Comparison of ENCODE assay signal across 1 cellular context in the genomic region with DNA sequence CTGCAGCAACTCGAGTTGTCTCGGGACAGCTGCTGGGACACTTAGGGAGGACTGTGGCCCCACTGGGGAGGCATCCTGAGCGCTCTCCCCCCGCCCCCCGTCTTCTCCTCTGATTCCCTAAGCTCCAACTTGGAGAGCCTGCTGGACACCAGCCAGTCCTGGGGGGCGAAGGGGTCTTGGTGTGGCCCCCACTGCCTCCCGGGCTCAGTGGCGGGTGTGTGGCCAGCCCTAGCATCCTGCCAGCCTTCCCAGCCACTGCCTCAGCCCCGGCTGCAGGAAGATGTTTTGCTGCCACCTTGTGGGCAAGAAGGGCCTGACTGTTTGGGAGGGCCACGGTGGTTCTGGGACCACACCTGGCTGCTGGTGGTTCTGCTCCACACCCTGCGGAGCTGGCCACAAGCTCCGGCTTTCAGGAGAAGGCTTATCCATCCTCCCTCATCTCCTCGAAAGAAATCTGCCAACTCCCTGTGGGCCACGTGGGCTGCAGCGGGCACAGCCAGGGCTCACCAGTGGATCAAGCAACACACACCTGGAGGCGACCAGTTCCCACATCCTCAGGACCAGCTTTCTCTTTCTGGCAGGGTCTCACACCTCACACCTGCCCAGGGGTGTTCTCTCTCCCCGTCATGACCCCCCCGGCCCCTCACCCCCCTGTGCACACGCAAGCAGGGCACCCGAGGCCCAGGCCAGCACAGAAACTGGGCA.
TF ChIP-seq lines count a peak whose summit lies in the region.

No MANE protein-coding gene starts in this region.

TF ChIP-seq in K562, 482 proteins besides CTCF, POLR2A, EP300 and RAD21 (continued from another document and continues in another):
- TF ChIP-seq, protein P1, sequence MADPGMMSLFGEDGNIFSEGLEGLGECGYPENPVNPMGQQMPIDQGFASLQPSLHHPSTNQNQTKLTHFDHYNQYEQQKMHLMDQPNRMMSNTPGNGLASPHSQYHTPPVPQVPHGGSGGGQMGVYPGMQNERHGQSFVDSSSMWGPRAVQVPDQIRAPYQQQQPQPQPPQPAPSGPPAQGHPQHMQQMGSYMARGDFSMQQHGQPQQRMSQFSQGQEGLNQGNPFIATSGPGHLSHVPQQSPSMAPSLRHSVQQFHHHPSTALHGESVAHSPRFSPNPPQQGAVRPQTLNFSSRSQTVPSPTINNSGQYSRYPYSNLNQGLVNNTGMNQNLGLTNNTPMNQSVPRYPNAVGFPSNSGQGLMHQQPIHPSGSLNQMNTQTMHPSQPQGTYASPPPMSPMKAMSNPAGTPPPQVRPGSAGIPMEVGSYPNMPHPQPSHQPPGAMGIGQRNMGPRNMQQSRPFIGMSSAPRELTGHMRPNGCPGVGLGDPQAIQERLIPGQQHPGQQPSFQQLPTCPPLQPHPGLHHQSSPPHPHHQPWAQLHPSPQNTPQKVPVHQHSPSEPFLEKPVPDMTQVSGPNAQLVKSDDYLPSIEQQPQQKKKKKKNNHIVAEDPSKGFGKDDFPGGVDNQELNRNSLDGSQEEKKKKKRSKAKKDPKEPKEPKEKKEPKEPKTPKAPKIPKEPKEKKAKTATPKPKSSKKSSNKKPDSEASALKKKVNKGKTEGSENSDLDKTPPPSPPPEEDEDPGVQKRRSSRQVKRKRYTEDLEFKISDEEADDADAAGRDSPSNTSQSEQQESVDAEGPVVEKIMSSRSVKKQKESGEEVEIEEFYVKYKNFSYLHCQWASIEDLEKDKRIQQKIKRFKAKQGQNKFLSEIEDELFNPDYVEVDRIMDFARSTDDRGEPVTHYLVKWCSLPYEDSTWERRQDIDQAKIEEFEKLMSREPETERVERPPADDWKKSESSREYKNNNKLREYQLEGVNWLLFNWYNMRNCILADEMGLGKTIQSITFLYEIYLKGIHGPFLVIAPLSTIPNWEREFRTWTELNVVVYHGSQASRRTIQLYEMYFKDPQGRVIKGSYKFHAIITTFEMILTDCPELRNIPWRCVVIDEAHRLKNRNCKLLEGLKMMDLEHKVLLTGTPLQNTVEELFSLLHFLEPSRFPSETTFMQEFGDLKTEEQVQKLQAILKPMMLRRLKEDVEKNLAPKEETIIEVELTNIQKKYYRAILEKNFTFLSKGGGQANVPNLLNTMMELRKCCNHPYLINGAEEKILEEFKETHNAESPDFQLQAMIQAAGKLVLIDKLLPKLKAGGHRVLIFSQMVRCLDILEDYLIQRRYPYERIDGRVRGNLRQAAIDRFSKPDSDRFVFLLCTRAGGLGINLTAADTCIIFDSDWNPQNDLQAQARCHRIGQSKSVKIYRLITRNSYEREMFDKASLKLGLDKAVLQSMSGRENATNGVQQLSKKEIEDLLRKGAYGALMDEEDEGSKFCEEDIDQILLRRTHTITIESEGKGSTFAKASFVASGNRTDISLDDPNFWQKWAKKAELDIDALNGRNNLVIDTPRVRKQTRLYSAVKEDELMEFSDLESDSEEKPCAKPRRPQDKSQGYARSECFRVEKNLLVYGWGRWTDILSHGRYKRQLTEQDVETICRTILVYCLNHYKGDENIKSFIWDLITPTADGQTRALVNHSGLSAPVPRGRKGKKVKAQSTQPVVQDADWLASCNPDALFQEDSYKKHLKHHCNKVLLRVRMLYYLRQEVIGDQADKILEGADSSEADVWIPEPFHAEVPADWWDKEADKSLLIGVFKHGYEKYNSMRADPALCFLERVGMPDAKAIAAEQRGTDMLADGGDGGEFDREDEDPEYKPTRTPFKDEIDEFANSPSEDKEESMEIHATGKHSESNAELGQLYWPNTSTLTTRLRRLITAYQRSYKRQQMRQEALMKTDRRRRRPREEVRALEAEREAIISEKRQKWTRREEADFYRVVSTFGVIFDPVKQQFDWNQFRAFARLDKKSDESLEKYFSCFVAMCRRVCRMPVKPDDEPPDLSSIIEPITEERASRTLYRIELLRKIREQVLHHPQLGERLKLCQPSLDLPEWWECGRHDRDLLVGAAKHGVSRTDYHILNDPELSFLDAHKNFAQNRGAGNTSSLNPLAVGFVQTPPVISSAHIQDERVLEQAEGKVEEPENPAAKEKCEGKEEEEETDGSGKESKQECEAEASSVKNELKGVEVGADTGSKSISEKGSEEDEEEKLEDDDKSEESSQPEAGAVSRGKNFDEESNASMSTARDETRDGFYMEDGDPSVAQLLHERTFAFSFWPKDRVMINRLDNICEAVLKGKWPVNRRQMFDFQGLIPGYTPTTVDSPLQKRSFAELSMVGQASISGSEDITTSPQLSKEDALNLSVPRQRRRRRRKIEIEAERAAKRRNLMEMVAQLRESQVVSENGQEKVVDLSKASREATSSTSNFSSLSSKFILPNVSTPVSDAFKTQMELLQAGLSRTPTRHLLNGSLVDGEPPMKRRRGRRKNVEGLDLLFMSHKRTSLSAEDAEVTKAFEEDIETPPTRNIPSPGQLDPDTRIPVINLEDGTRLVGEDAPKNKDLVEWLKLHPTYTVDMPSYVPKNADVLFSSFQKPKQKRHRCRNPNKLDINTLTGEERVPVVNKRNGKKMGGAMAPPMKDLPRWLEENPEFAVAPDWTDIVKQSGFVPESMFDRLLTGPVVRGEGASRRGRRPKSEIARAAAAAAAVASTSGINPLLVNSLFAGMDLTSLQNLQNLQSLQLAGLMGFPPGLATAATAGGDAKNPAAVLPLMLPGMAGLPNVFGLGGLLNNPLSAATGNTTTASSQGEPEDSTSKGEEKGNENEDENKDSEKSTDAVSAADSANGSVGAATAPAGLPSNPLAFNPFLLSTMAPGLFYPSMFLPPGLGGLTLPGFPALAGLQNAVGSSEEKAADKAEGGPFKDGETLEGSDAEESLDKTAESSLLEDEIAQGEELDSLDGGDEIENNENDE (IDR thresholded peaks at IDR 0.05; ENCODE audit: low read depth, low read length): no peak
- TF ChIP-seq RFX1 (IDR thresholded peaks at IDR 0.05) (no peak), HNRNPH1 (optimal IDR thresholded peaks at IDR 0.05; ENCODE audit: low read depth, low read length) (no peak), ZNF263 (CRISPR knock-in tag; IDR thresholded peaks at IDR 0.05; ENCODE audit: borderline replicate concordance) (peak; percentile 78), PTTG1 (tag; IDR thresholded peaks at IDR 0.05; ENCODE audit: low read depth) (no peak), ZKSCAN1 (IDR thresholded peaks at IDR 0.05; ENCODE audit: low read depth, low read length) (no peak), RBM39 (optimal IDR thresholded peaks at IDR 0.05; ENCODE audit: low read depth, low read length) (peak; percentile 9), RNF2 (IDR thresholded peaks at IDR 0.05) (no peak), NEUROD1 (IDR thresholded peaks at IDR 0.05; ENCODE audit: borderline replicate concordance, low read depth, low read length, partially characterized antibody) (peak; percentile 27), ESRRB (CRISPR knock-in tag; IDR thresholded peaks at IDR 0.05; ENCODE audit: borderline replicate concordance) (no peak), STAG1 (CRISPR knock-in tag; IDR thresholded peaks at IDR 0.05; ENCODE audit: borderline replicate concordance) (peak; percentile 85; the same call in 1 of the 2 replicates), SMC3 (conservative IDR thresholded peaks at IDR 0.05; ENCODE audit: insufficient read depth, low read depth, low read length) (peak; percentile 96), MTA3 (IDR thresholded peaks at IDR 0.05; ENCODE audit: borderline replicate concordance) (no peak; the same call in 1 of the 2 replicates), JUNB (CRISPR knock-in tag; conservative IDR thresholded peaks at IDR 0.05) (no peak), CCAR2 (IDR thresholded peaks at IDR 0.05; ENCODE audit: low read depth, low read length) (no peak), MYC (IDR thresholded peaks at IDR 0.05; ENCODE audit: low read depth, low read length) (peak; percentile 33; the same call in 1 of the 2 replicates), MYC (CRISPR knock-in tag; IDR thresholded peaks at IDR 0.05; ENCODE audit: borderline replicate concordance, low read depth) (no peak), HMG20B (CRISPR knock-in tag; IDR thresholded peaks at IDR 0.05) (no peak), PHB (CRISPR knock-in tag; IDR thresholded peaks at IDR 0.05) (no peak), NFRKB (IDR thresholded peaks at IDR 0.05; ENCODE audit: low read depth) (no peak), SREBF2 (CRISPR knock-in tag; IDR thresholded peaks at IDR 0.05) (no peak), POLR2B (IDR thresholded peaks at IDR 0.05; ENCODE audit: low read depth, partially characterized antibody) (no peak), HMGN3 (IDR thresholded peaks at IDR 0.05; ENCODE audit: borderline replicate concordance, extremely low read depth, insufficient read length, low read depth, low read length) (no peak), BRF1 (IDR thresholded peaks at IDR 0.05; ENCODE audit: borderline replicate concordance, extremely low read depth, insufficient read length) (no peak), ATF7 (IDR thresholded peaks at IDR 0.05) (peak; percentile 35; the same call in 1 of the 2 replicates), SMAD1 (IDR thresholded peaks at IDR 0.05; ENCODE audit: low read depth, low read length, partially characterized antibody) (peak; percentile 48), FOSL1 (tag; conservative IDR thresholded peaks at IDR 0.05) (no peak), CTBP1 (IDR thresholded peaks at IDR 0.05; ENCODE audit: borderline replicate concordance) (peak; percentile 84), ZBTB7A (IDR thresholded peaks at IDR 0.05; ENCODE audit: borderline replicate concordance, control insufficient read depth, low read depth, low read length) (peak; percentile 72; the same call in 1 of the 2 replicates), TCF7L2 (IDR thresholded peaks at IDR 0.05; ENCODE audit: low read depth, low read length) (no peak), SIN3B (IDR thresholded peaks at IDR 0.05; ENCODE audit: low read depth) (no peak), CBX3 (IDR thresholded peaks at IDR 0.05; ENCODE audit: borderline replicate concordance in 1 of 2, low read length in 2 of 2) (no peak), POLR2H (tag; IDR thresholded peaks at IDR 0.05; ENCODE audit: low read depth) (no peak), PTRF (tag; IDR thresholded peaks at IDR 0.05) (no peak), HDAC6 (IDR thresholded peaks at IDR 0.05; ENCODE audit: low read depth, low read length) (no peak), KDM2B (CRISPR knock-in tag; IDR thresholded peaks at IDR 0.05) (no peak), MED1 (CRISPR knock-in tag; IDR thresholded peaks at IDR 0.05; ENCODE audit: borderline replicate concordance) (no peak), ESRRA (IDR thresholded peaks at IDR 0.05; ENCODE audit: borderline replicate concordance, low read depth) (0 out of 2 replicates have a peak, but pooled peaks have one; percentile 11), ZNF274 (IDR thresholded peaks at IDR 0.05; ENCODE audit: borderline replicate concordance, low read depth, low read length) (no peak), ZNF444 (CRISPR knock-in tag; IDR thresholded peaks at IDR 0.05) (no peak), ZNF644 (tag; IDR thresholded peaks at IDR 0.05; ENCODE audit: low read depth) (no peak), ZNF561 (CRISPR knock-in tag; conservative IDR thresholded peaks at IDR 0.05) (no peak), MYNN (IDR thresholded peaks at IDR 0.05) (peak; percentile 61), MYNN (CRISPR knock-in tag; IDR thresholded peaks at IDR 0.05) (no peak), ZFX (CRISPR knock-in tag; IDR thresholded peaks at IDR 0.05) (no peak), BCL6 (CRISPR knock-in tag; IDR thresholded peaks at IDR 0.05) (no peak), HDAC3 (IDR thresholded peaks at IDR 0.05; ENCODE audit: borderline replicate concordance, partially characterized antibody) (no peak), MAZ (CRISPR knock-in tag; conservative IDR thresholded peaks at IDR 0.05 in 1 of 2, IDR thresholded peaks at IDR 0.05 in 1 of 2) (peak; percentile 64 to 79), TAF1 (IDR thresholded peaks at IDR 0.05; ENCODE audit: control insufficient read depth, extremely low read depth, insufficient read depth, low read length, severe bottlenecking) (no peak), CHCHD3 (CRISPR knock-in tag; IDR thresholded peaks at IDR 0.05) (no peak), ADNP (tag; IDR thresholded peaks at IDR 0.05) (no peak), DMBX1 (CRISPR knock-in tag; IDR thresholded peaks at IDR 0.05; ENCODE audit: borderline replicate concordance) (no peak), CAMTA2 (CRISPR knock-in tag; conservative IDR thresholded peaks at IDR 0.05) (no peak), ZNF408 (CRISPR knock-in tag; IDR thresholded peaks at IDR 0.05; ENCODE audit: low read depth) (no peak), TRIM24 (IDR thresholded peaks at IDR 0.05) (no peak), STAT5A (IDR thresholded peaks at IDR 0.05; ENCODE audit: borderline replicate concordance, low read length) (no peak), TOE1 (IDR thresholded peaks at IDR 0.05; ENCODE audit: borderline replicate concordance) (0 out of 2 replicates have a peak, but pooled peaks have one; percentile 22), TOE1 (CRISPR knock-in tag; IDR thresholded peaks at IDR 0.05; ENCODE audit: borderline replicate concordance, low read depth) (no peak), SAP30 (IDR thresholded peaks at IDR 0.05; ENCODE audit: borderline replicate concordance, insufficient read depth, low read depth, low read length, poor library complexity, severe bottlenecking) (no peak), MCM2 (IDR thresholded peaks at IDR 0.05; ENCODE audit: low read depth) (no peak), SRSF7 (optimal IDR thresholded peaks at IDR 0.05; ENCODE audit: low read depth, low read length) (no peak)
- TF ChIP-seq, protein P2, sequence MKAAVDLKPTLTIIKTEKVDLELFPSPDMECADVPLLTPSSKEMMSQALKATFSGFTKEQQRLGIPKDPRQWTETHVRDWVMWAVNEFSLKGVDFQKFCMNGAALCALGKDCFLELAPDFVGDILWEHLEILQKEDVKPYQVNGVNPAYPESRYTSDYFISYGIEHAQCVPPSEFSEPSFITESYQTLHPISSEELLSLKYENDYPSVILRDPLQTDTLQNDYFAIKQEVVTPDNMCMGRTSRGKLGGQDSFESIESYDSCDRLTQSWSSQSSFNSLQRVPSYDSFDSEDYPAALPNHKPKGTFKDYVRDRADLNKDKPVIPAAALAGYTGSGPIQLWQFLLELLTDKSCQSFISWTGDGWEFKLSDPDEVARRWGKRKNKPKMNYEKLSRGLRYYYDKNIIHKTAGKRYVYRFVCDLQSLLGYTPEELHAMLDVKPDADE (conservative IDR thresholded peaks at IDR 0.05; ENCODE audit: control insufficient read depth, low read depth, low read length): no peak
- TF ChIP-seq, protein P3, sequence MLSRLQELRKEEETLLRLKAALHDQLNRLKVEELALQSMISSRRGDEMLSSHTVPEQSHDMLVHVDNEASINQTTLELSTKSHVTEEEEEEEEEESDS (CRISPR knock-in tag; IDR thresholded peaks at IDR 0.05): no peak
